ENCODE assay signal across 22 cellular contexts in genomic region chr5:1430121-1430795, GRCh38. TPM values are rescaled to one million over a fixed set of nuclear protein-coding genes. Genes with fewer than 3 reads are reported as not detected.
DNase-seq lines count a peak whose midpoint lies in the region; ATAC-seq, FAIRE-seq and TF ChIP-seq lines count a peak whose summit lies in the region.
"Had no signal": no experiment of that assay in that cellular context is flagged by ENCODE, and none has a peak within 500 bp of the region (broad histone marks: within the 10 kb centered on the region; RNA-seq: fewer than 3 reads in every experiment).

No MANE protein-coding gene starts in this region.

- H3K27me3 ChIP-seq in sigmoid colon (no peaks in the 10 kb centered on the region), GM23248 (replicated peaks; ENCODE audit: insufficient read depth) (no peaks in the 10 kb centered on the region)

- H3K4me3 ChIP-seq in kidney (ENCODE audit: low read length in 2 of 2) = no peak overlapping the region
- no peak overlapping the region for H3K4me3 ChIP-seq in sigmoid colon
- H3K4me3 ChIP-seq in GM23248 = no peak overlapping the region
- H3K4me3 ChIP-seq: A549, GM12878, GM23338 had no signal

- no peak overlapping the region for H3K4me3 Mint-ChIP-seq in activated naive CD8-positive, alpha-beta T cell treated with anti-CD3 and anti-CD28 coated beads, Interleukin-2, amount 10 ng/mL, durations not matched to agents 7 days and 5 days
- no peak overlapping the region for H3K4me3 Mint-ChIP-seq in activated naive CD8-positive, alpha-beta T cell treated with anti-CD3 and anti-CD28 coated beads for 36 hours
- H3K4me3 Mint-ChIP-seq: GM23338 had no signal

- intact Hi-C loops in kidney (cut with DNase I) = no loop called here
- intact Hi-C loops in sigmoid colon (cut with DNase I) = no loop called here

- peaks cover 5 to 26% of the 10 kb centered on the region in 2 donors for H3K9me3 ChIP-seq in kidney (ENCODE audit: control insufficient read depth in 1 of 2, low read length in 2 of 2)
- H3K9me3 ChIP-seq in sigmoid colon = peaks cover 10 to 34% (median 14%) of the 10 kb centered on the region in 4 donors
- no peaks in the 10 kb centered on the region for H3K9me3 ChIP-seq in GM23248 (ENCODE audit: low read depth)

- no peak for TF ChIP-seq EP300 in sigmoid colon (IDR thresholded peaks at IDR 0.05)

- H2AFZ ChIP-seq in GM23248 = no peak overlapping the region
- H2AFZ ChIP-seq: GM23338 had no signal

- no peak overlapping the region for H3K4me2 ChIP-seq in GM23248 (ENCODE audit: unreplicated experiment)
- H3K4me2 ChIP-seq: A549, GM23338 had no signal

- WGBS in sigmoid colon, 2 donors = 85 to 89% methylated on average over 26 of the region's 26 CpGs
- WGBS in GM23248 (ENCODE audit: low coverage in 1 of 2, low lambda C conversion rate in 2 of 2, missing lambda C conversion rate in 2 of 2), 2 experiments = 55 to 59% methylated on average over 26 of the region's 26 CpGs

- DNase-seq in activated naive CD8-positive, alpha-beta T cell treated with anti-CD3 and anti-CD28 coated beads, Interleukin-2, amount 10 ng/mL, durations not matched to agents 7 days and 5 days = peak; percentile 10
- DNase-seq in activated naive CD8-positive, alpha-beta T cell treated with anti-CD3 and anti-CD28 coated beads for 36 hours = no peak
- DNase-seq in kidney (peak; percentile 50), sigmoid colon (peak; percentile 48), GM23248 (no peak)
- no peak for DNase-seq in stimulated activated naive CD4-positive, alpha-beta T cell (lab: John Stamatoyannopoulos, UW)
- DNase-seq: C1 segment of cervical spinal cord, GDM1, NCI-H1048, NCI-H1436 treated with DMSO at 0.1 percent for 48 hours, NCI-H2029 treated with DMSO at 0.1 percent for 48 hours, NCI-H748 treated with DMSO at 0.1 percent for 48 hours, OCI-M1, RPMI8226 had no signal

- TF ChIP-seq POLR2A in sigmoid colon (IDR thresholded peaks at IDR 0.05) = no peak

- peaks cover 30% of the 10 kb centered on the region for H3K9me3 Mint-ChIP-seq in activated naive CD8-positive, alpha-beta T cell treated with anti-CD3 and anti-CD28 coated beads, Interleukin-2, amount 10 ng/mL, durations not matched to agents 7 days and 5 days
- H3K9me3 Mint-ChIP-seq in activated naive CD8-positive, alpha-beta T cell treated with anti-CD3 and anti-CD28 coated beads for 36 hours = peaks cover 18% of the 10 kb centered on the region

- H3K36me3 ChIP-seq in kidney (ENCODE audit: control insufficient read depth in 1 of 2, insufficient read depth in 2 of 2, low read length in 2 of 2) (no peaks in the 10 kb centered on the region), sigmoid colon (no peaks in the 10 kb centered on the region), GM23248 (ENCODE audit: low read depth) (no peaks in the 10 kb centered on the region)

- H3K27ac ChIP-seq in VCaP = peak overlapping the region; percentile 72
- H3K27ac ChIP-seq in kidney (ENCODE audit: low read depth in 2 of 2, low read length in 2 of 2) = no peak overlapping the region
- H3K27ac ChIP-seq in sigmoid colon = no peak overlapping the region
- H3K27ac ChIP-seq in GM23248 = no peak overlapping the region
- H3K27ac ChIP-seq: A549 had no signal

- in situ Hi-C loops in GM23248 (cut with MboI) = no loop called here

- H3K9me2 ChIP-seq in GM23248 (ENCODE audit: insufficient read depth) = no peaks in the 10 kb centered on the region

- H3K9ac ChIP-seq in kidney (ENCODE audit: low read length in 2 of 2) (no peak overlapping the region), GM23248 (no peak overlapping the region)

- H3F3A ChIP-seq in GM23248 (ENCODE audit: insufficient read depth) = no peaks in the 10 kb centered on the region

- no peak for ATAC-seq in activated naive CD8-positive, alpha-beta T cell treated with anti-CD3 and anti-CD28 coated beads, Interleukin-2, amount 10 ng/mL, durations not matched to agents 7 days and 5 days (ENCODE audit: low read depth)
- no peak for ATAC-seq in HG03354 (IDR thresholded peaks at IDR 0.05; ENCODE audit: poor library complexity, severe bottlenecking, unreplicated experiment)
- ATAC-seq: A549, GM12878, GM23338 had no signal

- no peak overlapping the region for H3K27ac Mint-ChIP-seq in activated naive CD8-positive, alpha-beta T cell treated with anti-CD3 and anti-CD28 coated beads, Interleukin-2, amount 10 ng/mL, durations not matched to agents 7 days and 5 days
- no peak overlapping the region for H3K27ac Mint-ChIP-seq in activated naive CD8-positive, alpha-beta T cell treated with anti-CD3 and anti-CD28 coated beads for 36 hours
- H3K27ac Mint-ChIP-seq: GM23338 had no signal

- H3K4me1 Mint-ChIP-seq in activated naive CD8-positive, alpha-beta T cell treated with anti-CD3 and anti-CD28 coated beads, Interleukin-2, amount 10 ng/mL, durations not matched to agents 7 days and 5 days = no peaks in the 10 kb centered on the region
- H3K4me1 Mint-ChIP-seq in activated naive CD8-positive, alpha-beta T cell treated with anti-CD3 and anti-CD28 coated beads for 36 hours = no peaks in the 10 kb centered on the region
- H3K4me1 Mint-ChIP-seq: GM23338 had no signal

- TF ChIP-seq CTCF in VCaP (conservative IDR thresholded peaks at IDR 0.05) = no peak
- TF ChIP-seq CTCF in kidney (IDR thresholded peaks at IDR 0.05; ENCODE audit: borderline replicate concordance, extremely low read depth, insufficient read depth) = no peak
- no peak for TF ChIP-seq CTCF in sigmoid colon (IDR thresholded peaks at IDR 0.05)

- H3K79me2 ChIP-seq in GM23248 (ENCODE audit: insufficient read depth) = no peaks in the 10 kb centered on the region

- peaks cover 2% of the 10 kb centered on the region for H3K27me3 Mint-ChIP-seq in activated naive CD8-positive, alpha-beta T cell treated with anti-CD3 and anti-CD28 coated beads, Interleukin-2, amount 10 ng/mL, durations not matched to agents 7 days and 5 days
- H3K27me3 Mint-ChIP-seq in activated naive CD8-positive, alpha-beta T cell treated with anti-CD3 and anti-CD28 coated beads for 36 hours = no peaks in the 10 kb centered on the region

- H3K4me1 ChIP-seq in kidney (ENCODE audit: control insufficient read depth in 1 of 2, insufficient read depth in 1 of 2, low read depth in 1 of 2, low read length in 2 of 2) = no peaks in the 10 kb centered on the region
- no peaks in the 10 kb centered on the region for H3K4me1 ChIP-seq in sigmoid colon
- no peaks in the 10 kb centered on the region for H3K4me1 ChIP-seq in GM23248 (ENCODE audit: insufficient read depth)
- H3K4me1 ChIP-seq: A549 had no signal

- peaks cover 3% of the 10 kb centered on the region for H3K36me3 Mint-ChIP-seq in activated naive CD8-positive, alpha-beta T cell treated with anti-CD3 and anti-CD28 coated beads, Interleukin-2, amount 10 ng/mL, durations not matched to agents 7 days and 5 days
- peaks cover 2% of the 10 kb centered on the region for H3K36me3 Mint-ChIP-seq in activated naive CD8-positive, alpha-beta T cell treated with anti-CD3 and anti-CD28 coated beads for 36 hours

- POLR2A ChIA-PET in activated naive CD8-positive, alpha-beta T cell treated with anti-CD3 and anti-CD28 coated beads, Interleukin-2, amount 10 ng/mL, durations not matched to agents 7 days and 5 days (lab: Charles Lee) = no interaction called here

- no peak for FAIRE-seq in kidney (lab: Jason Lieb, UNC)
- FAIRE-seq: A549, GM12878, GM18507 had no signal

- H4K20me1 ChIP-seq in GM23248 (ENCODE audit: insufficient read depth) = no peaks in the 10 kb centered on the region

RNA-seq across cellular contexts. Expression of gene SLC6A3, which starts 15.0 kb away (rescaled TPM):
- total RNA-seq in activated naive CD8-positive, alpha-beta T cell treated with anti-CD3 and anti-CD28 coated beads, Interleukin-2, amount 10 ng/mL, durations not matched to agents 7 days and 5 days = under 1 TPM in 1 of 2 experiments, not detected in 1; 0.08 TPM
- total RNA-seq in activated naive CD8-positive, alpha-beta T cell treated with anti-CD3 and anti-CD28 coated beads for 36 hours = not detected
- total RNA-seq in kidney = 0.54 TPM
- 0.09 TPM for polyA plus RNA-seq in kidney (ENCODE audit: insufficient read depth, low read depth, low replicate concordance)
- not detected for total RNA-seq in sigmoid colon
- under 1 TPM in 1 of 3 donors, not detected in 2; 0.06 TPM for polyA plus RNA-seq in sigmoid colon
- total RNA-seq in GM23248 (2014; rRNA removed; shearing (Covaris generic)) = not detected in 2 replicates
- polyA plus RNA-seq in GM23248 (2016; fragmentation: Nextera tagmentation; extraction: Ambion mirVana) = not detected in 2 replicates
- total RNA-seq: GM12878, MCF 10A, NCI-H460 had no signal

Comparison
In these comparisons a context has a peak if more than half of its experiments do, and no peak if none do; other contexts are left out.
1. DNase-seq: peak in activated naive CD8-positive, alpha-beta T cell treated with anti-CD3 and anti-CD28 coated beads, Interleukin-2, amount 10 ng/mL, durations not matched to agents 7 days and 5 days (single experiment), kidney (single experiment) and sigmoid colon (single experiment); none in activated naive CD8-positive, alpha-beta T cell treated with anti-CD3 and anti-CD28 coated beads for 36 hours (single experiment), GM23248 (single experiment) and stimulated activated naive CD4-positive, alpha-beta T cell (0 of 6).